Comparison of ENCODE assay signal across 8 cellular contexts in the genomic region with DNA sequence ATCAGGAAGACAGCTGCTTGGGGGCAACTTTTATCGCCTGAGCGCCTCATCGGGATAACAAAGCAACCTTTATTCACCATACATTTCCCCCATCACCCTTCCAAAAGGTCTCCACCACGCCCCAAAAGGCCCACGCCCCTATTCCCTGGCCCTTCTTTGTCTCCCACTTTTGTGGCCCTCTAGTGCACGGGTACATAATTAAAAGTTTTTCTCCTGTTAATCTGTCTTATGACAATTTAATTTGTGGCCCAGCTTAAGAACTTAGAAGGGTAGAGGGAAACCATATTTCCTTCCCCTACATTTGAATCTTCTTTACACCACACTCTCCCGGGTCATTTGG. TPM values are rescaled to one million over a fixed set of nuclear protein-coding genes. Genes with fewer than 3 reads are reported as not detected.
DNase-seq lines count a peak whose midpoint lies in the region; ATAC-seq and TF ChIP-seq lines count a peak whose summit lies in the region.

No MANE protein-coding gene starts in this region.

- H3K9me3 ChIP-seq in A673 (ENCODE audit: low read depth, low read length, poor library complexity, severe bottlenecking) (no peaks in the 10 kb centered on the region), heart right ventricle (no peaks in the 10 kb centered on the region), skeletal muscle tissue (ENCODE audit: control insufficient read depth in 3 of 3, low read length in 3 of 3) (no peaks in the 10 kb centered on the region)

- ATAC-seq in GM18909 (IDR thresholded peaks at IDR 0.05; ENCODE audit: poor library complexity, unreplicated experiment) = peak; percentile 9
- no peak for ATAC-seq in activated CD8-positive, alpha-beta T cell treated with anti-CD3 and anti-CD28 coated beads for 36 hours
- ATAC-seq in heart right ventricle = peak in 5 of 8 donors; percentile 5 to 24 (median 9)

- POLR2A ChIA-PET in A673 (lab: Charles Lee; ENCODE audit: low non-redundant PET) = no interaction called here
- POLR2A ChIA-PET in activated CD8-positive, alpha-beta T cell treated with anti-CD3 and anti-CD28 coated beads for 36 hours (lab: Charles Lee) = interaction anchor here (0.6 to 2.2 kb wide), 11 partner anchors 13 to 306 kb away, joined by 3 to 11 read pairs (median 3); partner anchors contain the start of genes KBTBD2 and NT5C3A

- CTCF ChIA-PET in A673 (lab: Charles Lee) = interaction anchor here (0.5 to 1.3 kb wide), 5 partner anchors 9 to 308 kb away, joined by 3 to 5 read pairs (median 3); no protein-coding TSS in a partner anchor
- CTCF ChIA-PET in activated CD8-positive, alpha-beta T cell treated with anti-CD3 and anti-CD28 coated beads for 36 hours (lab: Charles Lee) = interaction anchor here (0.6 to 6.6 kb wide), 45 partner anchors 9 to 613 kb away, joined by 3 to 75 read pairs (median 4); partner anchors contain the start of genes BBS9, FKBP9 and NT5C3A

- H3K36me3 ChIP-seq in A673 (ENCODE audit: insufficient read depth, low read length, poor library complexity, severe bottlenecking) (peaks cover 2% of the 10 kb centered on the region), heart right ventricle (peaks cover 0 to 4% (median 0%) of the 10 kb centered on the region in 9 donors), skeletal muscle tissue (ENCODE audit: control insufficient read depth in 3 of 3, insufficient read depth in 3 of 3, low read length in 3 of 3) (peaks cover 0 to under 1% (median 0%) of the 10 kb centered on the region in 3 donors)

- H3K9me3 Mint-ChIP-seq in IgD-negative memory B cell = no peaks in the 10 kb centered on the region
- H3K9me3 Mint-ChIP-seq in activated CD8-positive, alpha-beta T cell treated with anti-CD3 and anti-CD28 coated beads for 36 hours = no peaks in the 10 kb centered on the region

- H3K27me3 ChIP-seq in A673 (replicated peaks; ENCODE audit: insufficient read depth, low read depth, low read length, poor library complexity) (no peaks in the 10 kb centered on the region), heart right ventricle (peaks cover 0 to 9% (median 0%) of the 10 kb centered on the region in 7 donors), skeletal muscle tissue (ENCODE audit: control insufficient read depth in 3 of 3, insufficient read depth in 3 of 3, low read length in 3 of 3) (no peaks in the 10 kb centered on the region)

- H3K4me3 ChIP-seq in A673 (ENCODE audit: low read depth, low read length, poor library complexity, severe bottlenecking) (peak overlapping the region; percentile 95), heart right ventricle (peak overlapping the region; percentile 84 to 99 (median 98)), skeletal muscle tissue (ENCODE audit: low read length in 3 of 3) (peak overlapping the region; percentile 85 to 89 (median 88))

- H3K9ac ChIP-seq in skeletal muscle tissue (ENCODE audit: low read depth in 1 of 3, low read length in 3 of 3) = peak overlapping the region; percentile 88 to 93 (median 90)

- H3K27ac ChIP-seq in A673 (ENCODE audit: low read depth, low read length, poor library complexity, severe bottlenecking) (peak overlapping the region; percentile 86), heart right ventricle (peak overlapping the region; percentile 56 to 94 (median 90)), skeletal muscle tissue (ENCODE audit: low read depth, low read length) (no peak overlapping the region)

- BruUV-seq in A673 (replicated peaks; lab: Mats Ljungman, UMichigan) = no TSS peak

- no peak for TF ChIP-seq CTCF in A673 (conservative IDR thresholded peaks at IDR 0.05; ENCODE audit: low read depth, low read length)
- TF ChIP-seq CTCF in activated CD8-positive, alpha-beta T cell treated with anti-CD3 and anti-CD28 coated beads for 36 hours (IDR thresholded peaks at IDR 0.05) = no peak
- TF ChIP-seq CTCF in heart right ventricle (IDR thresholded peaks at IDR 0.05) = peak in 1 of 9 donors; percentile 3

- DNase-seq in A673 (ENCODE audit: low spot score) (no peak), heart right ventricle (no peak), retina (no peak), SHP77 treated with DMSO at 0.1 percent for 48 hours (lab: John Stamatoyannopoulos, UW) (no peak)
- DNase-seq in activated CD8-positive, alpha-beta T cell treated with anti-CD3 and anti-CD28 coated beads for 36 hours = peak; percentile 47

- H3K27me3 Mint-ChIP-seq in IgD-negative memory B cell = no peaks in the 10 kb centered on the region
- H3K27me3 Mint-ChIP-seq in activated CD8-positive, alpha-beta T cell treated with anti-CD3 and anti-CD28 coated beads for 36 hours = peaks cover 7% of the 10 kb centered on the region

- peak overlapping the region; percentile 73 to 97 (median 77) for H3K27ac Mint-ChIP-seq in IgD-negative memory B cell
- peak overlapping the region; percentile 70 for H3K27ac Mint-ChIP-seq in activated CD8-positive, alpha-beta T cell treated with anti-CD3 and anti-CD28 coated beads for 36 hours

- WGBS in heart right ventricle, 2 donors = 1% methylated on average over 7 of the region's 7 CpGs

- H3K4me1 ChIP-seq in A673 (ENCODE audit: insufficient read depth, low read length, poor library complexity, severe bottlenecking) (peaks cover 8% of the 10 kb centered on the region), heart right ventricle (peaks cover 12 to 55% (median 44%) of the 10 kb centered on the region in 9 donors), skeletal muscle tissue (ENCODE audit: control insufficient read depth in 3 of 3, insufficient read depth in 3 of 3, low read length in 3 of 3) (peaks cover 17 to 25% (median 22%) of the 10 kb centered on the region in 3 donors)

- H3K4me3 Mint-ChIP-seq in IgD-negative memory B cell = peak overlapping the region; percentile 86 to 96 (median 90)
- peak overlapping the region; percentile 88 for H3K4me3 Mint-ChIP-seq in activated CD8-positive, alpha-beta T cell treated with anti-CD3 and anti-CD28 coated beads for 36 hours

- H3K36me3 Mint-ChIP-seq in IgD-negative memory B cell = peaks cover 2% of the 10 kb centered on the region
- no peaks in the 10 kb centered on the region for H3K36me3 Mint-ChIP-seq in activated CD8-positive, alpha-beta T cell treated with anti-CD3 and anti-CD28 coated beads for 36 hours (ENCODE audit: low read depth)

- intact Hi-C loops in A673 (cut with micrococcal nuclease; ENCODE audit: unreplicated experiment) = loop anchor here (2.0 to 5.0 kb wide), 2 partner anchors 262 to 341 kb away; no protein-coding TSS in a partner anchor
- intact Hi-C loops in activated CD8-positive, alpha-beta T cell treated with anti-CD3 and anti-CD28 coated beads for 36 hours (cut with micrococcal nuclease) = loop anchor here (5.0 kb wide), 3 partner anchors 46 to 261 kb away; partner anchors contain the start of gene NT5C3A
- intact Hi-C loops in heart right ventricle (cut with DNase I) = loop anchor here in 6 of 10 donors (2.0 to 10.0 kb wide), 10 partner anchors 46 to 414 kb away; partner anchors contain the start of gene NT5C3A (in 2 of the 6)

- H3K4me1 Mint-ChIP-seq in IgD-negative memory B cell = peaks cover 22 to 52% (median 32%) of the 10 kb centered on the region in 3 donors
- peaks cover 35% of the 10 kb centered on the region for H3K4me1 Mint-ChIP-seq in activated CD8-positive, alpha-beta T cell treated with anti-CD3 and anti-CD28 coated beads for 36 hours (ENCODE audit: low read depth)

RNA-seq across cellular contexts. Expression of gene RP9, which starts 0.6 kb away (rescaled TPM):
- total RNA-seq in A673 (2021) = 29.3 and 29.5 TPM in 2 replicates
- 49.6 TPM for polyA plus RNA-seq in IgD-negative memory B cell
- total RNA-seq in activated CD8-positive, alpha-beta T cell treated with anti-CD3 and anti-CD28 coated beads for 36 hours = 10 to 100 TPM; 14.2 to 15.4 TPM
- 10 to 100 TPM; 12.9 to 21.5 (median 18.8) TPM for total RNA-seq in heart right ventricle
- 10 to 100 TPM; 20.8 to 43.4 TPM for polyA plus RNA-seq in heart right ventricle
- total RNA-seq in skeletal muscle tissue = 15.7 TPM

RNA-seq across cellular contexts. Expression of gene BBS9, which starts 20.8 kb away (rescaled TPM):
- total RNA-seq in A673 (2021) (9.0 and 9.4 TPM in 2 replicates), heart right ventricle (10 to 100 TPM in 6 of 10 donors, 1 to 10 TPM in 4; 7.7 to 44.0 (median 10.5) TPM), skeletal muscle tissue (51.7 TPM)
- polyA plus RNA-seq in IgD-negative memory B cell (7.8 TPM), heart right ventricle (1 to 10 TPM; 4.1 to 5.5 TPM)
- 1 to 10 TPM; 6.0 to 7.7 TPM for total RNA-seq in activated CD8-positive, alpha-beta T cell treated with anti-CD3 and anti-CD28 coated beads for 36 hours

RNA-seq across cellular contexts. Expression of gene NT5C3A, which starts 46.0 kb away (rescaled TPM):
- total RNA-seq in A673 (2021) = 51.3 and 57.7 TPM in 2 replicates
- polyA plus RNA-seq in IgD-negative memory B cell = 67.5 TPM
- total RNA-seq in activated CD8-positive, alpha-beta T cell treated with anti-CD3 and anti-CD28 coated beads for 36 hours = 10 to 100 TPM; 34.2 to 37.7 TPM
- total RNA-seq in heart right ventricle = 10 to 100 TPM; 17.0 to 32.6 (median 19.6) TPM
- polyA plus RNA-seq in heart right ventricle = 10 to 100 TPM; 11.6 to 18.2 TPM
- total RNA-seq in skeletal muscle tissue = 31.3 TPM
